ENCODE assay signal across 16 cellular contexts in the genomic region with DNA sequence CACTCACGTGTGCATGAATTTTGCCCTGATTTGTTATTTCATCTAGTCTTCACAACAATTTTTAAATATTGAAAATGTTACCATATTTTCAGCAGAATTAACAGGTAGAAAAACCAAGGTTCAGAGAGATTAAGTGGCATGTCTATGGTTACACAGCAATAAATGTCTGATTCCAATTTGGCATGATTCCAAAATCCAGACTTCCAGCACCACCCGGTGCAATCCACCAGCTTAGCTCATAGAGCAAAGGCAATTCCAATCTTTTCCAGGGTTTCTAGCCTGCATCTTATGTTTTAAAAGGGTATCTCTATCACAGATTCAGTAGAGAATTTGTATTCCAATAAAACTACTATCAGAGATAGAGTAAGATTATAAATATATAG.
"Had no signal": no experiment of that assay in that cellular context is flagged by ENCODE, and none has a peak within 500 bp of the region (broad histone marks: within the 10 kb centered on the region; RNA-seq: fewer than 3 reads in every experiment).

No MANE protein-coding gene starts in this region.

- H3K4me3 ChIP-seq: esophagus squamous epithelium, gastroesophageal sphincter, right lobe of liver, skin epidermis, stomach, transverse colon had no signal

- H3K27me3 ChIP-seq: esophagus squamous epithelium, gastroesophageal sphincter, right lobe of liver, stomach, transverse colon had no signal

- DNase-seq: activated CD4-positive, alpha-beta T cell treated with anti-CD3 and anti-CD28 coated beads for 1 hour; activated CD4-positive, alpha-beta T cell treated with anti-CD3 and anti-CD28 coated beads, Interleukin-2, amount 50 U/mL, for 1 hour; activated naive CD4-positive, alpha-beta T cell treated with Interleukin-2 at 50 U/mL for 16 hours; activated naive CD8-positive, alpha-beta T cell treated with anti-CD3 and anti-CD28 coated beads, Interleukin-2, amount 10 ng/mL, durations not matched to agents 7 days and 5 days; activated T-cell treated with anti-CD3 and anti-CD28 coated beads, Interleukin-2, amount 50 U/mL, for 24 hours; cerebellar nuclear complex; esophagus squamous epithelium; naive B cell; stomach had no signal

- H3K36me3 ChIP-seq: esophagus squamous epithelium, gastroesophageal sphincter, right lobe of liver, stomach, transverse colon, WERI-Rb-1 had no signal

- H3K9me3 ChIP-seq: esophagus squamous epithelium, gastroesophageal sphincter, right lobe of liver, stomach, transverse colon had no signal

- H3K27ac ChIP-seq: coronary artery, esophagus squamous epithelium, gastroesophageal sphincter, right lobe of liver, skin epidermis, stomach, transverse colon, WERI-Rb-1 had no signal

- H3K4me1 ChIP-seq: right lobe of liver, stomach, transverse colon had no signal

- ATAC-seq: activated T-helper 17 cell treated with anti-CD3 and anti-CD28 coated beads, Interleukin-2, amount 50 U/mL, for 72 hours had no signal
